ENCODE assay signal across 31 cellular contexts in the genomic region with DNA sequence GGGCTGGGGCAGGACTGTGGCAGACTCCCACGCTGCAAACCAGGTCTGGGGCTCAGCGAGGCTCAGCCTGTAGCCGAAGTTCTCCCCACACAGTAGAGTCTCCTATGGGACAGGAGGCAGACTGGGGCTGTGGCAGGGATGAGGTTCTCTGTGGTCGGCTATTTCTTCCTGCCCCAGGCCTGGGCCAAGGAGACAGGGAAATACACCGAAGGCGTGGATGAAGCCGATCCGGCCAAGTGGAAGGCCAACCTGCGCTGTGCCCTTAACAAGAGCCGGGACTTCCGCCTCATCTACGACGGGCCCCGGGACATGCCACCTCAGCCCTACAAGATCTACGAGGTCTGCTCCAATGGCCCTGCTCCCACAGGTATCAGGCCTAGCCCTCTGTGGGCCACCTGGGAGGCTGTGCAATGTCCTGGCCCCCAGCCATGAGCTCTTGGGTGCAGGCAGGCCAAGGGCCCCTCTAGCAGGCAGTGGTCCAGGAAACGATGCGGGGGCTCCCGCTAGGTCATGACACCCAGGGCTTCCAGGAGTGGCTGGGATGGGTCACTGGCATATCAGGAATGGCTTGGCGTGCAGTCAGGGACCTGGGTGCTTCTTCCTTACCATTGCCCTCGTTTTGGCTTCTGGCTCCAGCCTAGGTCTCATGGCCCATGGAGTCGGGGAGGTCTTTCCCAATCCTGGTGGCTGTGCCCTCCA. TPM values are rescaled to one million over a fixed set of nuclear protein-coding genes. Genes with fewer than 3 reads are reported as not detected.
"Had no signal": no experiment of that assay in that cellular context is flagged by ENCODE, and none has a peak within 500 bp of the region (broad histone marks: within the 10 kb centered on the region; RNA-seq: fewer than 3 reads in every experiment).

No MANE protein-coding gene starts in this region.

- H3K4me3 ChIP-seq: adrenal gland, ascending aorta, gastrocnemius medialis, psoas muscle, right atrium auricular region, stomach, suprapubic skin, tibial nerve, uterus had no signal

- H3K4me3 Mint-ChIP-seq: activated B cell treated with CpG ODN at 0.5 μM for 24 hours; activated CD4-positive, alpha-beta T cell treated with anti-CD3 and anti-CD28 coated beads for 36 hours; activated naive CD8-positive, alpha-beta T cell; activated T-cell treated with anti-CD3 and anti-CD28 coated beads, Interleukin-2, amount 50 U/mL, for 24 hours; activated T-helper 17 cell treated with anti-CD3 and anti-CD28 coated beads, Interleukin-2, amount 50 U/mL, for 72 hours; effector memory CD8-positive, alpha-beta T cell; natural killer cell had no signal

- H3K4me1 ChIP-seq: ascending aorta, gastrocnemius medialis, psoas muscle, right atrium auricular region, suprapubic skin, uterus had no signal

- ATAC-seq: activated CD4-positive, alpha-beta T cell treated with anti-CD3 and anti-CD28 coated beads for 36 hours; activated T-helper 17 cell treated with anti-CD3 and anti-CD28 coated beads, Interleukin-2, amount 50 U/mL, for 72 hours; effector memory CD8-positive, alpha-beta T cell; esophagus mucosa; gastrocnemius medialis; left cardiac atrium; natural killer cell; psoas muscle had no signal

- H3K27me3 ChIP-seq: adrenal gland, ascending aorta, gastrocnemius medialis, right atrium auricular region, suprapubic skin, tibial nerve, uterus had no signal

- H3K36me3 ChIP-seq: adrenal gland, ascending aorta, brain microvascular endothelial cell, gastrocnemius medialis, right atrium auricular region, uterus had no signal

- FAIRE-seq: endothelial cell of umbilical vein, islet of Langerhans had no signal

- H3K27ac ChIP-seq: adrenal gland, ascending aorta, brain microvascular endothelial cell, gastrocnemius medialis, psoas muscle, right atrium auricular region, stomach, suprapubic skin, tibial nerve, uterus had no signal

- H3K27me3 Mint-ChIP-seq: activated B cell treated with CpG ODN at 0.5 μM for 24 hours; activated T-helper 17 cell treated with anti-CD3 and anti-CD28 coated beads, Interleukin-2, amount 50 U/mL, for 72 hours; effector memory CD8-positive, alpha-beta T cell had no signal

- H3K9me3 ChIP-seq: adrenal gland, ascending aorta, gastrocnemius medialis, psoas muscle, right atrium auricular region, stomach, suprapubic skin, tibial nerve, uterus had no signal

- H3K27ac Mint-ChIP-seq: activated CD4-positive, alpha-beta T cell treated with anti-CD3 and anti-CD28 coated beads for 36 hours; activated naive CD8-positive, alpha-beta T cell; activated T-cell treated with anti-CD3 and anti-CD28 coated beads, Interleukin-2, amount 50 U/mL, for 24 hours; activated T-helper 17 cell treated with anti-CD3 and anti-CD28 coated beads, Interleukin-2, amount 50 U/mL, for 72 hours had no signal

- DNase-seq: activated B cell treated with CpG ODN at 0.5 μM for 24 hours; activated CD4-positive, alpha-beta T cell treated with anti-CD3 and anti-CD28 coated beads for 36 hours; activated CD4-positive, alpha-beta T cell treated with anti-CD3 and anti-CD28 coated beads, Interleukin-2, amount 50 U/mL, for 4 hours; activated CD8-positive, alpha-beta memory T cell treated with anti-CD3 and anti-CD28 coated beads for 24 hours; activated CD8-positive, alpha-beta memory T cell treated with anti-CD3 and anti-CD28 coated beads, Interleukin-2, amount 50 U/mL, for 4 hours; activated naive CD4-positive, alpha-beta T cell; activated T-cell treated with anti-CD3 and anti-CD28 coated beads, Interleukin-2, amount 50 U/mL, for 24 hours; brain microvascular endothelial cell; caudate nucleus; effector memory CD8-positive, alpha-beta T cell; gastrocnemius medialis; hypothalamus; left cardiac atrium; midbrain; natural killer cell; psoas muscle; stimulated activated CD4-positive, alpha-beta T cell treated with anti-CD3 and anti-CD28 coated beads, Interleukin-4, amount 100 ng/mL, for 24 hours; stomach; T1000; uterus had no signal

- H3K36me3 Mint-ChIP-seq: activated naive CD8-positive, alpha-beta T cell; natural killer cell had no signal

- H3K9me3 Mint-ChIP-seq: activated B cell treated with CpG ODN at 0.5 μM for 24 hours; activated T-cell treated with anti-CD3 and anti-CD28 coated beads, Interleukin-2, amount 50 U/mL, for 24 hours; activated T-helper 17 cell treated with anti-CD3 and anti-CD28 coated beads, Interleukin-2, amount 50 U/mL, for 72 hours; effector memory CD8-positive, alpha-beta T cell; natural killer cell had no signal

RNA-seq across cellular contexts. Expression of gene IRF5, which starts 8.1 kb away (rescaled TPM):
- total RNA-seq: ascending aorta had no signal

RNA-seq across cellular contexts. Expression of gene KCP, which starts 35.3 kb away (rescaled TPM):
- total RNA-seq: activated CD4-positive, alpha-beta T cell treated with anti-CD3 and anti-CD28 coated beads for 36 hours; dermis microvascular lymphatic vessel endothelial cell; endothelial cell of umbilical vein; right atrium auricular region had no signal
- polyA plus RNA-seq: endothelial cell of umbilical vein had no signal
